In genomic region chr1:163874070-163874469, GRCh38 we compare ENCODE assay signal across 2 cellular contexts.
TF ChIP-seq lines count a peak whose summit lies in the region.

No MANE protein-coding gene starts in this region.

TF ChIP-seq in IMR-90, 13 proteins besides CTCF, POLR2A, EP300 and RAD21:
- TF ChIP-seq MAFK (IDR thresholded peaks at IDR 0.05; ENCODE audit: low read depth, low read length) (no peak), RCOR1 (IDR thresholded peaks at IDR 0.05; ENCODE audit: insufficient replicate concordance, low read length) (no peak), SMC3 (IDR thresholded peaks at IDR 0.05; ENCODE audit: low read depth, low read length) (no peak), MAZ (IDR thresholded peaks at IDR 0.05; ENCODE audit: borderline replicate concordance, low read depth, low read length) (no peak), NFE2L2 (IDR thresholded peaks at IDR 0.05; ENCODE audit: low read depth, low read length) (no peak), FOS (IDR thresholded peaks at IDR 0.05; ENCODE audit: low read depth, low read length) (no peak), MXI1 (IDR thresholded peaks at IDR 0.05; ENCODE audit: borderline replicate concordance, low read depth, low read length) (no peak), RFX5 (IDR thresholded peaks at IDR 0.05; ENCODE audit: low read depth, low read length) (no peak), CEBPB (IDR thresholded peaks at IDR 0.05; ENCODE audit: low read depth, low read length) (no peak), BHLHE40 (IDR thresholded peaks at IDR 0.05; ENCODE audit: low read depth, low read length) (no peak), CHD1 (IDR thresholded peaks at IDR 0.05; ENCODE audit: low read depth, low read length) (no peak)
- TF ChIP-seq, protein P1, sequence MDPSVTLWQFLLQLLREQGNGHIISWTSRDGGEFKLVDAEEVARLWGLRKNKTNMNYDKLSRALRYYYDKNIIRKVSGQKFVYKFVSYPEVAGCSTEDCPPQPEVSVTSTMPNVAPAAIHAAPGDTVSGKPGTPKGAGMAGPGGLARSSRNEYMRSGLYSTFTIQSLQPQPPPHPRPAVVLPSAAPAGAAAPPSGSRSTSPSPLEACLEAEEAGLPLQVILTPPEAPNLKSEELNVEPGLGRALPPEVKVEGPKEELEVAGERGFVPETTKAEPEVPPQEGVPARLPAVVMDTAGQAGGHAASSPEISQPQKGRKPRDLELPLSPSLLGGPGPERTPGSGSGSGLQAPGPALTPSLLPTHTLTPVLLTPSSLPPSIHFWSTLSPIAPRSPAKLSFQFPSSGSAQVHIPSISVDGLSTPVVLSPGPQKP (IDR thresholded peaks at IDR 0.05; ENCODE audit: borderline replicate concordance, low read depth, low read length): no peak
- TF ChIP-seq, protein P2, sequence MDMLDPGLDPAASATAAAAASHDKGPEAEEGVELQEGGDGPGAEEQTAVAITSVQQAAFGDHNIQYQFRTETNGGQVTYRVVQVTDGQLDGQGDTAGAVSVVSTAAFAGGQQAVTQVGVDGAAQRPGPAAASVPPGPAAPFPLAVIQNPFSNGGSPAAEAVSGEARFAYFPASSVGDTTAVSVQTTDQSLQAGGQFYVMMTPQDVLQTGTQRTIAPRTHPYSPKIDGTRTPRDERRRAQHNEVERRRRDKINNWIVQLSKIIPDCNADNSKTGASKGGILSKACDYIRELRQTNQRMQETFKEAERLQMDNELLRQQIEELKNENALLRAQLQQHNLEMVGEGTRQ (IDR thresholded peaks at IDR 0.05; ENCODE audit: low read depth, low read length): no peak
TF ChIP-seq in IMR-90: peak in this region for 0.

TF ChIP-seq in GM12878, 131 proteins besides CTCF, POLR2A, EP300 and RAD21:
- TF ChIP-seq, protein P3, sequence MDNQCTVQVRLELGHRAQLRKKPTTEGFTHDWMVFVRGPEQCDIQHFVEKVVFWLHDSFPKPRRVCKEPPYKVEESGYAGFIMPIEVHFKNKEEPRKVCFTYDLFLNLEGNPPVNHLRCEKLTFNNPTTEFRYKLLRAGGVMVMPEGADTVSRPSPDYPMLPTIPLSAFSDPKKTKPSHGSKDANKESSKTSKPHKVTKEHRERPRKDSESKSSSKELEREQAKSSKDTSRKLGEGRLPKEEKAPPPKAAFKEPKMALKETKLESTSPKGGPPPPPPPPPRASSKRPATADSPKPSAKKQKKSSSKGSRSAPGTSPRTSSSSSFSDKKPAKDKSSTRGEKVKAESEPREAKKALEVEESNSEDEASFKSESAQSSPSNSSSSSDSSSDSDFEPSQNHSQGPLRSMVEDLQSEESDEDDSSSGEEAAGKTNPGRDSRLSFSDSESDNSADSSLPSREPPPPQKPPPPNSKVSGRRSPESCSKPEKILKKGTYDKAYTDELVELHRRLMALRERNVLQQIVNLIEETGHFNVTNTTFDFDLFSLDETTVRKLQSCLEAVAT (IDR thresholded peaks at IDR 0.05): no peak
- TF ChIP-seq EGR1 (IDR thresholded peaks at IDR 0.05; ENCODE audit: borderline replicate concordance in 1 of 2, low read depth in 2 of 2, low read length in 2 of 2) (no peak), PML (IDR thresholded peaks at IDR 0.05; ENCODE audit: low read length) (no peak), MXI1 (IDR thresholded peaks at IDR 0.05; ENCODE audit: low read depth, low read length) (no peak), KAT2A (conservative IDR thresholded peaks at IDR 0.05; ENCODE audit: control insufficient read depth, low read depth, low read length) (no peak), CHD1 (IDR thresholded peaks at IDR 0.05; ENCODE audit: low read depth, low read length) (no peak), HDGF (IDR thresholded peaks at IDR 0.05) (no peak), TCF7 (IDR thresholded peaks at IDR 0.05; ENCODE audit: borderline replicate concordance) (no peak), RB1 (IDR thresholded peaks at IDR 0.05; ENCODE audit: borderline replicate concordance) (no peak), ZZZ3 (IDR thresholded peaks at IDR 0.05; ENCODE audit: control insufficient read depth, insufficient read length, low read depth) (no peak), SRF (IDR thresholded peaks at IDR 0.05; ENCODE audit: low read depth in 2 of 2, low read length in 2 of 2) (no peak), SPI1 (IDR thresholded peaks at IDR 0.05; ENCODE audit: borderline replicate concordance, insufficient read depth, low read depth, low read length) (no peak), YY1 (IDR thresholded peaks at IDR 0.05; ENCODE audit: low read depth, low read length) (no peak), NR2C2 (IDR thresholded peaks at IDR 0.05; ENCODE audit: borderline replicate concordance, control insufficient read depth, insufficient read length, low read depth) (no peak)
- TF ChIP-seq, protein P4, sequence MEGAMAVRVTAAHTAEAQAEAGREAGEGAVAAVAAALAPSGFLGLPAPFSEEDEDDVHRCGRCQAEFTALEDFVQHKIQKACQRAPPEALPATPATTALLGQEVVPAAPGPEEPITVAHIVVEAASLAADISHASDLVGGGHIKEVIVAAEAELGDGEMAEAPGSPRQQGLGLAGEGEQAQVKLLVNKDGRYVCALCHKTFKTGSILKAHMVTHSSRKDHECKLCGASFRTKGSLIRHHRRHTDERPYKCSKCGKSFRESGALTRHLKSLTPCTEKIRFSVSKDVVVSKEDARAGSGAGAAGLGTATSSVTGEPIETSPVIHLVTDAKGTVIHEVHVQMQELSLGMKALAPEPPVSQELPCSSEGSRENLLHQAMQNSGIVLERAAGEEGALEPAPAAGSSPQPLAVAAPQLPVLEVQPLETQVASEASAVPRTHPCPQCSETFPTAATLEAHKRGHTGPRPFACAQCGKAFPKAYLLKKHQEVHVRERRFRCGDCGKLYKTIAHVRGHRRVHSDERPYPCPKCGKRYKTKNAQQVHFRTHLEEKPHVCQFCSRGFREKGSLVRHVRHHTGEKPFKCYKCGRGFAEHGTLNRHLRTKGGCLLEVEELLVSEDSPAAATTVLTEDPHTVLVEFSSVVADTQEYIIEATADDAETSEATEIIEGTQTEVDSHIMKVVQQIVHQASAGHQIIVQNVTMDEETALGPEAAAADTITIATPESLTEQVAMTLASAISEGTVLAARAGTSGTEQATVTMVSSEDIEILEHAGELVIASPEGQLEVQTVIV (IDR thresholded peaks at IDR 0.05; ENCODE audit: borderline replicate concordance, partially characterized antibody): no peak
